29 cellular contexts compared by ENCODE assay signal in genomic region chr20:3146732-3147341, GRCh38. TPM values are rescaled to one million over a fixed set of nuclear protein-coding genes. Genes with fewer than 3 reads are reported as not detected.
A peak's percentile ranks its signal among the peaks of the same experiment; 100 is the strongest.
DNase-seq lines count a peak whose midpoint lies in the region; ATAC-seq and TF ChIP-seq lines count a peak whose summit lies in the region.
"Had no signal": no experiment of that assay in that cellular context is flagged by ENCODE, and none has a peak within 500 bp of the region (broad histone marks: within the 10 kb centered on the region; RNA-seq: fewer than 3 reads in every experiment).

No MANE protein-coding gene starts in this region.

- H3K4me3 ChIP-seq in skeletal muscle satellite cell (ENCODE audit: low read length) (no peak overlapping the region), spleen (no peak overlapping the region)
- H3K4me3 ChIP-seq: BLaER1, HAP-1, thoracic aorta had no signal

- peaks cover 63% of the 10 kb centered on the region for H3K36me3 Mint-ChIP-seq in CD4-positive, alpha-beta T cell (ENCODE audit: low read depth)
- H3K36me3 Mint-ChIP-seq in T-helper 17 cell (ENCODE audit: low read depth) (no peaks in the 10 kb centered on the region), glutamatergic neuron (ENCODE audit: unreplicated experiment) (peaks cover 8% of the 10 kb centered on the region)

- H3K27ac ChIP-seq in CD4-positive, alpha-beta T cell (ENCODE audit: low read depth, low read length) = no peak overlapping the region
- H3K27ac ChIP-seq in spleen = no peak overlapping the region
- H3K27ac ChIP-seq: BLaER1, HL-60, KMS-11, neutrophil, thoracic aorta had no signal

- no peak overlapping the region for H3K4me3 Mint-ChIP-seq in CD4-positive, alpha-beta T cell
- no peak overlapping the region for H3K4me3 Mint-ChIP-seq in T-helper 17 cell
- H3K4me3 Mint-ChIP-seq in glutamatergic neuron (ENCODE audit: unreplicated experiment) = no peak overlapping the region
- H3K4me3 Mint-ChIP-seq: activated naive CD4-positive, alpha-beta T cell treated with anti-CD3 and anti-CD28 coated beads, Interleukin-2, amount 10 ng/mL, durations not matched to agents 7 days and 5 days; mesothelial cell of epicardium; naive thymus-derived CD4-positive, alpha-beta T cell had no signal

- H3K4me1 Mint-ChIP-seq in CD4-positive, alpha-beta T cell (ENCODE audit: low read depth) = peaks cover 56% of the 10 kb centered on the region
- H3K4me1 Mint-ChIP-seq in T-helper 17 cell = peaks cover 27% of the 10 kb centered on the region
- peaks cover 7% of the 10 kb centered on the region for H3K4me1 Mint-ChIP-seq in glutamatergic neuron (ENCODE audit: low read depth, unreplicated experiment)
- H3K4me1 Mint-ChIP-seq: mesothelial cell of epicardium had no signal

- no peaks in the 10 kb centered on the region for H3K9me3 ChIP-seq in CD4-positive, alpha-beta T cell (ENCODE audit: control insufficient read depth, low read length)
- H3K9me3 ChIP-seq in T-helper 17 cell (ENCODE audit: control insufficient read depth, low read length, poor library complexity, severe bottlenecking) (no peaks in the 10 kb centered on the region), skeletal muscle satellite cell (replicated peaks; ENCODE audit: low read length) (no peaks in the 10 kb centered on the region), spleen (peaks cover 0 to 8% (median 0%) of the 10 kb centered on the region in 8 donors)
- H3K9me3 ChIP-seq: neutrophil, thoracic aorta had no signal

- CTCF ChIA-PET in CD4-positive, alpha-beta T cell (lab: Charles Lee) = interaction anchor here (0.5 kb wide), 1 partner anchor 51 kb away, joined by 4 read pairs; no protein-coding TSS in a partner anchor

- no peak for TF ChIP-seq CTCF in CD4-positive, alpha-beta T cell (IDR thresholded peaks at IDR 0.05)
- TF ChIP-seq CTCF in glutamatergic neuron (IDR thresholded peaks at IDR 0.05; ENCODE audit: partially characterized antibody, unreplicated experiment) (no peak), spleen (IDR thresholded peaks at IDR 0.05 in 8 of 11, conservative IDR thresholded peaks at IDR 0.05 in 3 of 11) (no peak)

- peaks cover 14% of the 10 kb centered on the region for H3K4me1 ChIP-seq in skeletal muscle satellite cell (ENCODE audit: control insufficient read depth, insufficient read depth, low read length)
- peaks cover 0 to 46% (median 12%) of the 10 kb centered on the region in 6 donors for H3K4me1 ChIP-seq in spleen
- H3K4me1 ChIP-seq: HAP-1 had no signal

- TF ChIP-seq POLR2A in spleen (IDR thresholded peaks at IDR 0.05) = no peak

- no peak for DNase-seq in CD4-positive, alpha-beta T cell
- DNase-seq in T-helper 17 cell = no peak
- DNase-seq in glutamatergic neuron = no peak
- no peak for DNase-seq in spleen
- DNase-seq in NCI-H146 (lab: John Stamatoyannopoulos, UW) = no peak
- DNase-seq: activated CD4-positive, alpha-beta T cell treated with anti-CD3 and anti-CD28 coated beads, Interleukin-2, amount 50 U/mL, for 48 hours; activated naive CD4-positive, alpha-beta T cell treated with anti-CD3 and anti-CD28 coated beads, Interleukin-2, amount 10 ng/mL, durations not matched to agents 7 days and 5 days; amygdala; DMS53; islet precursor cell; MM.1S; naive thymus-derived CD4-positive, alpha-beta T cell; NCI-H2029; NCI-H526; NK-92 treated with Interleukin-12 subunit alpha and Interleukin-12 subunit beta, amount 100 ng/mL, for 24 hours; small intestine; stimulated activated naive CD4-positive, alpha-beta T cell treated with Interleukin-2 at 50 U/mL for 16 hours; T-helper 2 cell had no signal

- peak overlapping the region; percentile 42 for H3K4me2 ChIP-seq in skeletal muscle satellite cell (ENCODE audit: low read length)
- H3K4me2 ChIP-seq: BLaER1, KMS-11 had no signal

- intact Hi-C loops in CD4-positive, alpha-beta T cell (cut with DNase I, micrococcal nuclease) = no loop called here
- intact Hi-C loops in spleen (cut with DNase I; ENCODE audit: low total_unique reads) = no loop called here

- peak overlapping the region; percentile 35 for H3K9ac ChIP-seq in skeletal muscle satellite cell (ENCODE audit: low read depth, low read length)
- H3K9ac ChIP-seq: BLaER1, KMS-11 had no signal

- ATAC-seq in CD4-positive, alpha-beta T cell (ENCODE audit: poor library complexity) = no peak
- no peak for ATAC-seq in T-helper 17 cell
- ATAC-seq in HG03025 (IDR thresholded peaks at IDR 0.05; ENCODE audit: low FRiP score, unreplicated experiment) = no peak
- ATAC-seq: naive thymus-derived CD4-positive, alpha-beta T cell; Right ventricle myocardium inferior; SK-N-SH treated with all-trans-retinoic acid at 6 μM for 48 hours had no signal

- H3K9me3 Mint-ChIP-seq in CD4-positive, alpha-beta T cell = no peaks in the 10 kb centered on the region
- H3K9me3 Mint-ChIP-seq in glutamatergic neuron (ENCODE audit: unreplicated experiment) = no peaks in the 10 kb centered on the region
- H3K9me3 Mint-ChIP-seq: activated naive CD4-positive, alpha-beta T cell treated with anti-CD3 and anti-CD28 coated beads, Interleukin-2, amount 10 ng/mL, durations not matched to agents 7 days and 5 days had no signal

- no peaks in the 10 kb centered on the region for H3K27me3 Mint-ChIP-seq in CD4-positive, alpha-beta T cell
- no peaks in the 10 kb centered on the region for H3K27me3 Mint-ChIP-seq in T-helper 17 cell
- no peaks in the 10 kb centered on the region for H3K27me3 Mint-ChIP-seq in glutamatergic neuron (ENCODE audit: unreplicated experiment)
- H3K27me3 Mint-ChIP-seq: activated naive CD4-positive, alpha-beta T cell treated with anti-CD3 and anti-CD28 coated beads, Interleukin-2, amount 10 ng/mL, durations not matched to agents 7 days and 5 days; naive thymus-derived CD4-positive, alpha-beta T cell had no signal

- POLR2A ChIA-PET in CD4-positive, alpha-beta T cell (lab: Charles Lee) = no interaction called here

- H3K27me3 ChIP-seq in CD4-positive, alpha-beta T cell (ENCODE audit: control insufficient read depth, insufficient read depth, low read length) = no peaks in the 10 kb centered on the region
- H3K27me3 ChIP-seq in skeletal muscle satellite cell (ENCODE audit: control insufficient read depth, insufficient read depth, low read length) (no peaks in the 10 kb centered on the region), spleen (replicated peaks in 1 of 7) (no peaks in the 10 kb centered on the region)
- H3K27me3 ChIP-seq: BLaER1, neutrophil had no signal

- H3K36me3 ChIP-seq in skeletal muscle satellite cell (ENCODE audit: insufficient read depth, low read length) = peaks cover 32% of the 10 kb centered on the region
- peaks cover 3 to 72% (median 32%) of the 10 kb centered on the region in 6 donors for H3K36me3 ChIP-seq in spleen

- WGBS in spleen, 5 donors = 87 to 96% (median 93%) methylated on average over 10 of the region's 10 CpGs

- peak overlapping the region; percentile 15 for H3K27ac Mint-ChIP-seq in CD4-positive, alpha-beta T cell
- peak overlapping the region; percentile 9 for H3K27ac Mint-ChIP-seq in T-helper 17 cell
- H3K27ac Mint-ChIP-seq in glutamatergic neuron (ENCODE audit: unreplicated experiment) = peak overlapping the region; percentile 15
- H3K27ac Mint-ChIP-seq: activated naive CD4-positive, alpha-beta T cell treated with anti-CD3 and anti-CD28 coated beads, Interleukin-2, amount 10 ng/mL, durations not matched to agents 7 days and 5 days; mesothelial cell of epicardium had no signal

RNA-seq across cellular contexts. Expression of gene FASTKD5, which starts 12.8 kb away (rescaled TPM):
- 10 to 100 TPM; 37.9 to 38.7 TPM for total RNA-seq in CD4-positive, alpha-beta T cell
- total RNA-seq in T-helper 17 cell = 10 to 100 TPM; 21.0 to 34.2 TPM
- 19.5 TPM for total RNA-seq in glutamatergic neuron (ENCODE audit: unreplicated experiment)
- total RNA-seq in skeletal muscle satellite cell (2012; rRNA removed) = 10.6 and 12.0 TPM in 2 replicates
- 10 to 100 TPM; 17.0 to 22.6 (median 18.5) TPM for total RNA-seq in spleen
- polyA plus RNA-seq in spleen = 10 to 100 TPM in 1 of 3 donors, 1 to 10 TPM in 2; 8.4 to 11.1 (median 9.0) TPM

RNA-seq across cellular contexts. Expression of gene UBOX5, which starts 12.8 kb away (rescaled TPM):
- total RNA-seq in CD4-positive, alpha-beta T cell = 10 to 100 TPM; 11.9 to 13.0 TPM
- total RNA-seq in T-helper 17 cell (1 to 10 TPM; 7.0 to 8.2 TPM), glutamatergic neuron (ENCODE audit: unreplicated experiment) (8.6 TPM), spleen (1 to 10 TPM; 5.9 to 8.1 (median 7.3) TPM)
- 2.2 and 2.3 TPM in 2 replicates for total RNA-seq in skeletal muscle satellite cell (2012; rRNA removed)
- polyA plus RNA-seq in spleen = 1 to 10 TPM; 2.4 to 4.0 (median 2.9) TPM

RNA-seq across cellular contexts. Expression of gene LZTS3, which starts 26.5 kb away (rescaled TPM):
- 10 to 100 TPM; 22.2 to 22.4 TPM for total RNA-seq in CD4-positive, alpha-beta T cell
- total RNA-seq in T-helper 17 cell = 10 to 100 TPM; 15.7 to 19.1 TPM
- total RNA-seq in glutamatergic neuron (ENCODE audit: unreplicated experiment) = 56.8 TPM
- 2.4 and 4.1 TPM in 2 replicates for total RNA-seq in skeletal muscle satellite cell (2012; rRNA removed)
- total RNA-seq in spleen = 1 to 10 TPM; 1.4 to 5.5 (median 2.3) TPM
- 1 to 10 TPM in 1 of 3 donors, under 1 TPM in 2; 0.64 to 1.6 (median 0.96) TPM for polyA plus RNA-seq in spleen

RNA-seq across cellular contexts. Expression of gene DDRGK1, which starts 57.6 kb away (rescaled TPM):
- total RNA-seq in CD4-positive, alpha-beta T cell = 10 to 100 TPM; 40.7 to 43.4 TPM
- total RNA-seq in T-helper 17 cell (10 to 100 TPM; 43.7 to 45.6 TPM), glutamatergic neuron (ENCODE audit: unreplicated experiment) (59.3 TPM), spleen (10 to 100 TPM; 38.2 to 53.7 (median 48.2) TPM)
- 17.0 and 29.4 TPM in 2 replicates for total RNA-seq in skeletal muscle satellite cell (2012; rRNA removed)
- 10 to 100 TPM; 25.6 to 37.3 (median 28.1) TPM for polyA plus RNA-seq in spleen
